ENCODE assay signal across 8 cellular contexts in the genomic region with DNA sequence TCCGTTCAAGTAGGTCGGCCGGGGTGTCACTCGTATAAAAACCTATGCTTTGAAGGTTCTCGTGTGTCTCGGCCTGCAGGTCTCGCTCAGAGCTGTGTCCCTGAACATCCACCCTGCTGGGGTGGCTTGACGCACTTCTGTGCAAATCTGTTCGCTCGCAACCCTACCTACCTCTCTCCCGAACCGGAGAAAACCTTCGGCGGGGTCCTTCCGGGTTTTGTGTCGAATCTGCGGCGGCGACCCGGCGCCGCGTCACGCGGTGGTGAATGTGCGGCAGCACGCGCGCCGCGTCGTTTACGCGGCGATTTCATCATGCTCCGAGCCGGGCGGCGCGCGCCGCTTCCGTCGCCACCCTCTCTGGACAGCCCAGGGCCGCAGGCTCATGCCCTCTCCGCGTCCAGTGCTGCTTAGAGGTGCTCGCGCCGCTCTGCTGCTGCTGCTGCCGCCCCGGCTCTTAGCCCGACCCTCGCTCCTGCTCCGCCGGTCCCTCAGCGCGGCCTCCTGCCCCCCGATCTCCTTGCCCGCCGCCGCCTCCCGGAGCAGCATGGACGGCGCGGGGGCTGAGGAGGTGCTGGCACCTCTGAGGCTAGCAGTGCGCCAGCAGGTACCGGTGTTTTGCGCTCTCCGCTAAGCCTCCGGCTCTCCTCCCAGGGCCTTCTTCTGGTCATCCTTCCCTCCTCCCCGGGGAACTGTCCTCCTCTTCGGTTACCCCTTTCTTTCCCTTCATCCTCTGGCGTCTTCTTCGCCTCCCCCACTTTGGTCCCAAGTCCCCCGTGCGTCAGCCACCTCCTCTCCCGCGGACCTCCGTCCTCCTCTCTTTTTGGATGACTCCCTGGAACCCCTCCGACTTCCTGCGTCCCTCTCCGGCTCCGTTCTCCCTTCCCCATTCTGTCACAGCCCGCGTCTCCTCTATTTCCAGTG. TPM values are rescaled to one million over a fixed set of nuclear protein-coding genes. Genes with fewer than 3 reads are reported as not detected.
A peak's percentile ranks its signal among the peaks of the same experiment; 100 is the strongest.
DNase-seq lines count a peak whose midpoint lies in the region; ATAC-seq and TF ChIP-seq lines count a peak whose summit lies in the region.

A gene with protein sequence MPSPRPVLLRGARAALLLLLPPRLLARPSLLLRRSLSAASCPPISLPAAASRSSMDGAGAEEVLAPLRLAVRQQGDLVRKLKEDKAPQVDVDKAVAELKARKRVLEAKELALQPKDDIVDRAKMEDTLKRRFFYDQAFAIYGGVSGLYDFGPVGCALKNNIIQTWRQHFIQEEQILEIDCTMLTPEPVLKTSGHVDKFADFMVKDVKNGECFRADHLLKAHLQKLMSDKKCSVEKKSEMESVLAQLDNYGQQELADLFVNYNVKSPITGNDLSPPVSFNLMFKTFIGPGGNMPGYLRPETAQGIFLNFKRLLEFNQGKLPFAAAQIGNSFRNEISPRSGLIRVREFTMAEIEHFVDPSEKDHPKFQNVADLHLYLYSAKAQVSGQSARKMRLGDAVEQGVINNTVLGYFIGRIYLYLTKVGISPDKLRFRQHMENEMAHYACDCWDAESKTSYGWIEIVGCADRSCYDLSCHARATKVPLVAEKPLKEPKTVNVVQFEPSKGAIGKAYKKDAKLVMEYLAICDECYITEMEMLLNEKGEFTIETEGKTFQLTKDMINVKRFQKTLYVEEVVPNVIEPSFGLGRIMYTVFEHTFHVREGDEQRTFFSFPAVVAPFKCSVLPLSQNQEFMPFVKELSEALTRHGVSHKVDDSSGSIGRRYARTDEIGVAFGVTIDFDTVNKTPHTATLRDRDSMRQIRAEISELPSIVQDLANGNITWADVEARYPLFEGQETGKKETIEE (plus strand): TSS at position 339 of the 921 bp plus-strand sequence. CDS start 44 bp downstream, at position 383.

- H3K4me1 ChIP-seq in Panc1 (ENCODE audit: control insufficient read depth, insufficient read depth, low read length) = peaks cover 19% of the 10 kb centered on the region
- no peaks in the 10 kb centered on the region for H3K4me1 ChIP-seq in esophagus (ENCODE audit: control insufficient read depth in 2 of 2, insufficient read depth in 2 of 2, low read length in 1 of 2)
- peaks cover 11% of the 10 kb centered on the region for H3K4me1 ChIP-seq in muscle layer of colon (ENCODE audit: insufficient read depth, low read length)

- in situ Hi-C loops in KBM-7 (cut with MboI; ENCODE audit: low pct_unique_long_range_greater_than_20kb, low sequenced_read_pairs) = no loop called here
- in situ Hi-C loops in Panc1 (cut with HindIII; ENCODE audit: low pct_unique_long_range_greater_than_20kb, low sequenced_read_pairs) = no loop called here

- H3K27me3 Mint-ChIP-seq in activated T-cell treated with anti-CD3 and anti-CD28 coated beads, Interleukin-2, amount 50 U/mL, for 4 hours (ENCODE audit: low read depth) = no peaks in the 10 kb centered on the region

- DNase-seq in DMS79 (lab: John Stamatoyannopoulos, UW) (peak; percentile 55), KBM-7 (peak; percentile 93), Panc1 (ENCODE audit: low read depth, low spot score) (peak; percentile 69)
- peak; percentile 87 for DNase-seq in activated T-cell treated with anti-CD3 and anti-CD28 coated beads, Interleukin-2, amount 50 U/mL, for 4 hours
- peak; percentile 76 to 83 for DNase-seq in stimulated activated CD8-positive, alpha-beta memory T cell treated with anti-CD3 and anti-CD28 coated beads, Interleukin-7, amount 100 ng/mL, for 1 hour (ENCODE audit: low read depth in 2 of 2)

- peaks cover 15% of the 10 kb centered on the region for H3K36me3 ChIP-seq in Panc1 (ENCODE audit: control insufficient read depth, insufficient read depth, low read length)
- H3K36me3 ChIP-seq in esophagus (ENCODE audit: control insufficient read depth in 2 of 2, insufficient read depth in 2 of 2, low read length in 1 of 2) = no peaks in the 10 kb centered on the region
- peaks cover 8% of the 10 kb centered on the region for H3K36me3 ChIP-seq in muscle layer of colon (ENCODE audit: insufficient read depth, low read length)

- H3K9me3 ChIP-seq in Panc1 (ENCODE audit: control insufficient read depth, insufficient read depth, low read depth, low read length) = no peaks in the 10 kb centered on the region
- H3K9me3 ChIP-seq in esophagus (ENCODE audit: control insufficient read depth in 2 of 2, insufficient read depth in 1 of 2, low read depth in 1 of 2, low read length in 1 of 2) = no peaks in the 10 kb centered on the region
- no peaks in the 10 kb centered on the region for H3K9me3 ChIP-seq in muscle layer of colon (ENCODE audit: low read length)

- POLR2A ChIA-PET in Panc1 (lab: Charles Lee) = no interaction called here

- H3K27me3 ChIP-seq in Panc1 (ENCODE audit: control insufficient read depth, insufficient read depth, low read length) = no peaks in the 10 kb centered on the region
- no peaks in the 10 kb centered on the region for H3K27me3 ChIP-seq in esophagus (ENCODE audit: control insufficient read depth in 1 of 2, insufficient read depth in 2 of 2, low read length in 2 of 2)
- no peaks in the 10 kb centered on the region for H3K27me3 ChIP-seq in muscle layer of colon (ENCODE audit: control insufficient read depth in 1 of 2, insufficient read depth in 2 of 2, low read length in 2 of 2)

- 0 to 1% methylated on average over 75 to 86 of the region's 86 CpGs for WGBS in esophagus, 2 donors

- H3K27ac ChIP-seq in Panc1 (ENCODE audit: low read length) (peak within 1 kb of the TSS; percentile 99), esophagus (ENCODE audit: low read depth in 2 of 2, low read length in 1 of 2) (peak within 1 kb of the TSS; percentile 96 to 98), muscle layer of colon (ENCODE audit: low read depth, low read length) (peak within 1 kb of the TSS; percentile 97)

- no TSS peak for BruUV-seq in Panc1 (replicated peaks; lab: Mats Ljungman, UMichigan)

- H3K9ac ChIP-seq in muscle layer of colon (ENCODE audit: low read length) = peak within 1 kb of the TSS; percentile 97

- H3K4me3 Mint-ChIP-seq in activated T-cell treated with anti-CD3 and anti-CD28 coated beads, Interleukin-2, amount 50 U/mL, for 4 hours = peak within 1 kb of the TSS; percentile 100

- H3K4me3 ChIP-seq in Panc1 (ENCODE audit: low read depth in 2 of 2, low read length in 2 of 2) = peak within 1 kb of the TSS; percentile 72 to 100
- H3K4me3 ChIP-seq in esophagus (ENCODE audit: low read depth in 1 of 2, low read length in 2 of 2) = peak within 1 kb of the TSS; percentile 90 to 91
- H3K4me3 ChIP-seq in muscle layer of colon (ENCODE audit: low read depth in 1 of 2, low read length in 2 of 2) = peak within 1 kb of the TSS; percentile 92 to 97

- peak; percentile 91 for ATAC-seq in GM21723 (IDR thresholded peaks at IDR 0.05; ENCODE audit: unreplicated experiment)
- peak; percentile 98 for ATAC-seq in Panc1
- peak; percentile 94 to 96 for ATAC-seq in activated T-cell treated with anti-CD3 and anti-CD28 coated beads, Interleukin-2, amount 50 U/mL, for 4 hours

- CTCF ChIA-PET in Panc1 (lab: Charles Lee) = no interaction called here

- no peaks in the 10 kb centered on the region for H3K9me3 Mint-ChIP-seq in activated T-cell treated with anti-CD3 and anti-CD28 coated beads, Interleukin-2, amount 50 U/mL, for 4 hours

- peaks cover 30% of the 10 kb centered on the region for H3K36me3 Mint-ChIP-seq in activated T-cell treated with anti-CD3 and anti-CD28 coated beads, Interleukin-2, amount 50 U/mL, for 4 hours (ENCODE audit: insufficient read depth)

- H3K4me1 Mint-ChIP-seq in activated T-cell treated with anti-CD3 and anti-CD28 coated beads, Interleukin-2, amount 50 U/mL, for 4 hours (ENCODE audit: low read depth) = peaks cover 60% of the 10 kb centered on the region

- intact Hi-C loops in Panc1 (cut with micrococcal nuclease; ENCODE audit: unreplicated experiment) = no loop called here

- TF ChIP-seq CTCF in Panc1 (IDR thresholded peaks at IDR 0.05) = no peak

RNA-seq across cellular contexts. Expression of the gene that starts here (rescaled TPM):
- 271 TPM for total RNA-seq in Panc1 (2021; ENCODE audit: unreplicated experiment)
- 435 TPM for polyA plus RNA-seq in Panc1 (2012; ENCODE audit: insufficient read length)
- 100 to 1,000 TPM; 366 to 488 (median 410) TPM for total RNA-seq in activated T-cell treated with anti-CD3 and anti-CD28 coated beads, Interleukin-2, amount 50 U/mL, for 4 hours
- polyA plus RNA-seq in esophagus = 100 to 1,000 TPM in 1 of 2 donors, 10 to 100 TPM in 1; 68.0 to 124 TPM

Comparison
In these comparisons a context has a peak if more than half of its experiments do, and no peak if none do; other contexts are left out.
1. Peak in every context shown above with its lines: DNase-seq, ATAC-seq, H3K4me3 ChIP-seq and H3K27ac ChIP-seq.